ENCODE assay signal across 7 cellular contexts in genomic region chr14:70934502-70935134, GRCh38. TPM values are rescaled to one million over a fixed set of nuclear protein-coding genes. Genes with fewer than 3 reads are reported as not detected.
A peak's percentile ranks its signal among the peaks of the same experiment; 100 is the strongest.
DNase-seq lines count a peak whose midpoint lies in the region; ATAC-seq and TF ChIP-seq lines count a peak whose summit lies in the region.

No MANE protein-coding gene starts in this region.

- H3K36me3 Mint-ChIP-seq in naive thymus-derived CD8-positive, alpha-beta T cell = peaks cover 5 to 19% (median 7%) of the 10 kb centered on the region in 3 donors

- peaks cover 20 to 45% of the 10 kb centered on the region in 2 donors for H3K4me1 ChIP-seq in adrenal gland (replicated peaks in 1 of 2)

- TF ChIP-seq POLR2A in adrenal gland (IDR thresholded peaks at IDR 0.05) = peak in 1 of 2 donors; percentile 16

- no peak for TF ChIP-seq CTCF in adrenal gland (IDR thresholded peaks at IDR 0.05)

- 3 to 11% (median 6%) methylated on average over 2 of the region's 2 CpGs for WGBS in adrenal gland, 4 donors

- H3K9me3 Mint-ChIP-seq in naive thymus-derived CD8-positive, alpha-beta T cell = peaks cover 0 to 13% (median 8%) of the 10 kb centered on the region in 9 donors

- intact Hi-C loops in adrenal gland (cut with DNase I) = no loop called here

- H3K4me1 Mint-ChIP-seq in naive thymus-derived CD8-positive, alpha-beta T cell = peaks cover 40 to 82% (median 74%) of the 10 kb centered on the region in 4 donors

- DNase-seq in adrenal gland = no peak
- DNase-seq in naive thymus-derived CD8-positive, alpha-beta T cell = peak in 1 of 10 donors; percentile 31
- no peak for DNase-seq in NCI-H1048 (lab: John Stamatoyannopoulos, UW)
- DNase-seq in NCI-H226 = no peak
- no peak for DNase-seq in NCI-H345 (lab: John Stamatoyannopoulos, UW)

- no peak overlapping the region for H3K4me3 ChIP-seq in adrenal gland

- no peaks in the 10 kb centered on the region for H3K27me3 Mint-ChIP-seq in naive thymus-derived CD8-positive, alpha-beta T cell

- peak overlapping the region; percentile 39 to 96 (median 88) for H3K27ac Mint-ChIP-seq in naive thymus-derived CD8-positive, alpha-beta T cell

- H3K27ac ChIP-seq in adrenal gland = peak overlapping the region in 4 of 5 donors; percentile 31 to 66 (median 61)

- ATAC-seq in GM18909 (IDR thresholded peaks at IDR 0.05; ENCODE audit: poor library complexity, unreplicated experiment) = peak; percentile 95
- peak; percentile 78 for ATAC-seq in HG03097 (IDR thresholded peaks at IDR 0.05; ENCODE audit: low FRiP score, unreplicated experiment)
- peak; percentile 68 to 78 for ATAC-seq in naive thymus-derived CD8-positive, alpha-beta T cell

- H3K4me3 Mint-ChIP-seq in naive thymus-derived CD8-positive, alpha-beta T cell = peak overlapping the region; percentile 26 to 81 (median 69)

- POLR2A ChIA-PET in naive thymus-derived CD8-positive, alpha-beta T cell (lab: Charles Lee) = interaction anchor here (0.6 to 2.0 kb wide), 3 partner anchors 15 to 125 kb away, joined by 3 to 8 read pairs (median 4); partner anchors contain the start of gene PCNX1

- no peaks in the 10 kb centered on the region for H3K36me3 ChIP-seq in adrenal gland (replicated peaks in 1 of 2)

- no peaks in the 10 kb centered on the region for H3K27me3 ChIP-seq in adrenal gland

- H3K9me3 ChIP-seq in adrenal gland (replicated peaks in 1 of 3) = no peaks in the 10 kb centered on the region

RNA-seq across cellular contexts. Expression of gene PCNX1, which starts 27.4 kb away (rescaled TPM):
- 100 to 1,000 TPM in 5 of 8 donors, 10 to 100 TPM in 3; 84.1 to 196 (median 118) TPM for total RNA-seq in adrenal gland
- 10 to 100 TPM; 11.3 to 97.8 (median 15.2) TPM for polyA plus RNA-seq in adrenal gland
- total RNA-seq in naive thymus-derived CD8-positive, alpha-beta T cell = 10 to 100 TPM; 73.7 to 78.6 TPM
- polyA plus RNA-seq in naive thymus-derived CD8-positive, alpha-beta T cell = 1 to 10 TPM; 5.5 to 8.3 (median 7.9) TPM
